ENCODE assay signal across 2 cellular contexts in genomic region chr21:43741425-43742096, GRCh38.
A peak's percentile ranks its signal among the peaks of the same experiment; 100 is the strongest.
TF ChIP-seq lines count a peak whose summit lies in the region.

No MANE protein-coding gene starts in this region.

TF ChIP-seq in HEK293, 187 proteins besides CTCF, POLR2A, EP300 and RAD21:
- TF ChIP-seq, protein P1, sequence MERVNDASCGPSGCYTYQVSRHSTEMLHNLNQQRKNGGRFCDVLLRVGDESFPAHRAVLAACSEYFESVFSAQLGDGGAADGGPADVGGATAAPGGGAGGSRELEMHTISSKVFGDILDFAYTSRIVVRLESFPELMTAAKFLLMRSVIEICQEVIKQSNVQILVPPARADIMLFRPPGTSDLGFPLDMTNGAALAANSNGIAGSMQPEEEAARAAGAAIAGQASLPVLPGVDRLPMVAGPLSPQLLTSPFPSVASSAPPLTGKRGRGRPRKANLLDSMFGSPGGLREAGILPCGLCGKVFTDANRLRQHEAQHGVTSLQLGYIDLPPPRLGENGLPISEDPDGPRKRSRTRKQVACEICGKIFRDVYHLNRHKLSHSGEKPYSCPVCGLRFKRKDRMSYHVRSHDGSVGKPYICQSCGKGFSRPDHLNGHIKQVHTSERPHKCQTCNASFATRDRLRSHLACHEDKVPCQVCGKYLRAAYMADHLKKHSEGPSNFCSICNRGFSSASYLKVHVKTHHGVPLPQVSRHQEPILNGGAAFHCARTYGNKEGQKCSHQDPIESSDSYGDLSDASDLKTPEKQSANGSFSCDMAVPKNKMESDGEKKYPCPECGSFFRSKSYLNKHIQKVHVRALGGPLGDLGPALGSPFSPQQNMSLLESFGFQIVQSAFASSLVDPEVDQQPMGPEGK (tag by site-specific recombination; IDR thresholded peaks at IDR 0.05) = peak; percentile 78
- TF ChIP-seq GLIS2 (tag by site-specific recombination; IDR thresholded peaks at IDR 0.05) (peak; percentile 67), ZFHX2 (tag by site-specific recombination; conservative IDR thresholded peaks at IDR 0.05) (peak; percentile 72), ZNF791 (tag by site-specific recombination; IDR thresholded peaks at IDR 0.05) (no peak), GLIS1 (tag by site-specific recombination; IDR thresholded peaks at IDR 0.05) (peak; percentile 86), ZNF560 (tag by site-specific recombination; IDR thresholded peaks at IDR 0.05; ENCODE audit: borderline replicate concordance) (no peak), ZNF274 (IDR thresholded peaks at IDR 0.05; ENCODE audit: low read length) (no peak), ZNF274 (tag by site-specific recombination; IDR thresholded peaks at IDR 0.05; ENCODE audit: borderline replicate concordance) (no peak), ZIC2 (tag by site-specific recombination; IDR thresholded peaks at IDR 0.05) (peak; percentile 39), EGR2 (tag by site-specific recombination; IDR thresholded peaks at IDR 0.05; ENCODE audit: low read depth) (peak; percentile 59), ZBTB1 (tag by site-specific recombination; IDR thresholded peaks at IDR 0.05) (no peak)

TF ChIP-seq in HEK293T, 16 proteins besides CTCF, POLR2A, EP300 and RAD21 (continued from another document):
- TF ChIP-seq L3MBTL2 (conservative IDR thresholded peaks at IDR 0.05) = no peak
